8 cellular contexts compared by ENCODE assay signal in the genomic region with DNA sequence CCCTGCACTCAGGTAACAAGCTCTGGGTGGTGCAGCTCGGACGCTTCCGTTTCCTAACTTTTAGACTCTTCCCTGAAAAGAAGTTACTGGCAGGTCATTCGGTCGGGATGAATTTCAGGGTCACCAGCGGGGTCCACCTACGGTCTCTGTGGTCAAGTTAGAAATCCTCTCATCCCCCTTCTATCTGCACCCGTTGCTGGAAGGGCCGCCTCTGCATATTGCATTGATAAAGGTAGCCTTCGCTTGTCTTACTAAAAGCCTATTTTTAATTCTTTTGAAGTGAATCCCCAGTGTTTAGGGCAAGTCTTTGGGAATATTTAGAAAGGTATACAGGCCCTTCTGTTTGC. TPM values are rescaled to one million over a fixed set of nuclear protein-coding genes. Genes with fewer than 3 reads are reported as not detected.
A peak's percentile ranks its signal among the peaks of the same experiment; 100 is the strongest.
DNase-seq lines count a peak whose midpoint lies in the region; ATAC-seq, FAIRE-seq and TF ChIP-seq lines count a peak whose summit lies in the region.

No MANE protein-coding gene starts in this region.

- TF ChIP-seq EP300 in A549 (IDR thresholded peaks at IDR 0.05) = no peak

- H3K4me1 Mint-ChIP-seq in HFFc6 (ENCODE audit: low read depth) (peaks cover 30% of the 10 kb centered on the region), memory B cell (peaks cover 16% of the 10 kb centered on the region)

- TF ChIP-seq CTCF in A549 (IDR thresholded peaks at IDR 0.05) (no peak), HFFc6 (IDR thresholded peaks at IDR 0.05) (no peak), astrocyte of the spinal cord (IDR thresholded peaks at IDR 0.05; ENCODE audit: low read depth, low read length) (no peak)

- 1% methylated on average over 10 of the region's 10 CpGs for WGBS in A549 (ENCODE audit: missing lambda C conversion rate)

- FAIRE-seq in A549 (lab: Jason Lieb, UNC) = no peak

- H3K27me3 Mint-ChIP-seq in HFFc6 (ENCODE audit: insufficient read depth) (peaks cover 1% of the 10 kb centered on the region; the same call in 1 of the 2 replicates), memory B cell (no peaks in the 10 kb centered on the region)

- POLR2A ChIA-PET in A549 (lab: Yijun Ruan, JAX) = no interaction called here

- peaks cover 27% of the 10 kb centered on the region for H3K4me1 ChIP-seq in A549

- in situ Hi-C loops in astrocyte of the spinal cord (cut with HindIII; ENCODE audit: low sequenced_read_pairs) = no loop called here

- TF ChIP-seq RAD21 in A549 (conservative IDR thresholded peaks at IDR 0.05 in 1 of 2, IDR thresholded peaks at IDR 0.05 in 1 of 2) = no peak

- H3K4me3 Mint-ChIP-seq in HFFc6 (peak overlapping the region; percentile 86), memory B cell (peak overlapping the region; percentile 94)

- no peaks in the 10 kb centered on the region; the same call in 1 of the 2 replicates for H3K36me3 Mint-ChIP-seq in HFFc6 (ENCODE audit: low read depth)
- peaks cover 5% of the 10 kb centered on the region for H3K36me3 Mint-ChIP-seq in memory B cell

- peak overlapping the region; percentile 92 for H3K4me2 ChIP-seq in A549

- peak overlapping the region; percentile 70 for H3K4me3 ChIP-seq in A549
- peak overlapping the region; percentile 79 for H3K4me3 ChIP-seq in astrocyte of the spinal cord (ENCODE audit: low read depth, low read length)

- H3K27ac ChIP-seq in A549 = peak overlapping the region; percentile 93 to 97

- DNase-seq in A549 (ENCODE audit: low read depth in 1 of 2, low spot score in 1 of 2) = no peak
- DNase-seq in HFFc6 = no peak
- no peak for DNase-seq in astrocyte of the spinal cord (ENCODE audit: low read depth, low spot score)
- DNase-seq in memory B cell (ENCODE audit: low spot score in 2 of 2) = no peak
- no peak for DNase-seq in NCI-H2171 treated with DMSO at 0.1 percent for 48 hours (lab: John Stamatoyannopoulos, UW)
- DNase-seq in activated effector memory CD4-positive, alpha-beta T cell treated with anti-CD3 and anti-CD28 coated beads, Interleukin-2, amount 50 U/mL, for 16 hours = no peak
- no peak for DNase-seq in SHP77 (lab: John Stamatoyannopoulos, UW)

- H3K9me3 Mint-ChIP-seq in HFFc6 (no peaks in the 10 kb centered on the region), memory B cell (no peaks in the 10 kb centered on the region)

- CTCF ChIA-PET in A549 (lab: Yijun Ruan, JAX) = interaction anchor here (1.4 to 3.3 kb wide), 2 partner anchors 71 to 478 kb away, joined by 4 to 11 read pairs; no protein-coding TSS in a partner anchor

- H3K27ac Mint-ChIP-seq in HFFc6 = peak overlapping the region; percentile 91
- peak overlapping the region; percentile 80 for H3K27ac Mint-ChIP-seq in memory B cell

- ATAC-seq in A549 (no peak), memory B cell (ENCODE audit: low read depth) (no peak), GM21360 (IDR thresholded peaks at IDR 0.05; ENCODE audit: unreplicated experiment) (no peak)

- H3K9me3 ChIP-seq in A549 = no peaks in the 10 kb centered on the region

- no peak for TF ChIP-seq POLR2A in A549 (IDR thresholded peaks at IDR 0.05; ENCODE audit: low read length)

TF ChIP-seq in A549, 52 proteins besides CTCF, POLR2A, EP300 and RAD21:
- no peak for TF ChIP-seq MAFK (IDR thresholded peaks at IDR 0.05; ENCODE audit: partially characterized antibody)
- no peak for TF ChIP-seq ZSCAN20 (CRISPR knock-in tag; IDR thresholded peaks at IDR 0.05)
- no peak for TF ChIP-seq NFE2L2 (conservative IDR thresholded peaks at IDR 0.05; ENCODE audit: low read length)
- no peak for TF ChIP-seq KDM1A (IDR thresholded peaks at IDR 0.05; ENCODE audit: low read depth)
- TF ChIP-seq CBX2 (IDR thresholded peaks at IDR 0.05; ENCODE audit: borderline replicate concordance, low read depth) = no peak
- TF ChIP-seq HEYL (CRISPR knock-in tag; IDR thresholded peaks at IDR 0.05) = no peak
- TF ChIP-seq ZC3H11A (IDR thresholded peaks at IDR 0.05) = no peak
- no peak for TF ChIP-seq JUN (IDR thresholded peaks at IDR 0.05)
- no peak for TF ChIP-seq RNF2 (IDR thresholded peaks at IDR 0.05; ENCODE audit: borderline replicate concordance, low read depth)
- TF ChIP-seq RARB (CRISPR knock-in tag; IDR thresholded peaks at IDR 0.05) = no peak
- TF ChIP-seq NR3C1 (IDR thresholded peaks at IDR 0.05) = no peak
- no peak for TF ChIP-seq FOSL2 (IDR thresholded peaks at IDR 0.05)
- TF ChIP-seq FOSL2 (CRISPR knock-in tag; IDR thresholded peaks at IDR 0.05) = no peak
- TF ChIP-seq TP53 (CRISPR knock-in tag; IDR thresholded peaks at IDR 0.05) = no peak
- TF ChIP-seq SMC3 (IDR thresholded peaks at IDR 0.05) = no peak
- TF ChIP-seq RCOR1 (IDR thresholded peaks at IDR 0.05; ENCODE audit: low read depth, low read length) = no peak
- TF ChIP-seq CEBPB (IDR thresholded peaks at IDR 0.05) = no peak

RNA-seq across cellular contexts. Expression of a gene that starts 0.7 kb away (rescaled TPM):
- polyA plus RNA-seq in A549 (2011; rRNA removed) (129 and 150 TPM in 2 replicates), A549 (2017; fragmentation: RNase III; extraction: RNeasy Plus Mini Kit Qiagen cat#74134 plus additional on column Dnase treatment) (54.8 to 61.0 TPM (median 56.1 TPM) in 3 replicates)
- 41.0 and 50.9 TPM in 2 replicates for polyA plus RNA-seq in A549 (2012; cell fraction: cytosol; rRNA removed)
- 22.7 and 33.0 TPM in 2 replicates for polyA plus RNA-seq in A549 (2012; cell fraction: nucleus; rRNA removed)
- polyA minus RNA-seq in A549 (2011; rRNA and poly(A)+ RNA removed) = 37.6 and 52.7 TPM in 2 replicates
- 10 to 100 TPM; 30.0 to 39.9 (median 36.9) TPM for total RNA-seq in HFFc6 (2021; fragmentation: NEBNext Ultra II Directional; extraction: Animal tissue kit (Norgen Biotek cat#: 25700))

RNA-seq across cellular contexts. Expression of a gene that starts 47.3 kb away (rescaled TPM):
- polyA plus RNA-seq in A549 (2011; rRNA removed) = 0.03 TPM in 1 of 2 replicates, not detected in the other
- polyA plus RNA-seq in A549 (2012; cell fraction: cytosol; rRNA removed) = 0.04 and 0.06 TPM in 2 replicates
- 0.18 and 0.20 TPM in 2 replicates for polyA plus RNA-seq in A549 (2012; cell fraction: nucleus; rRNA removed)
- polyA plus RNA-seq in A549 (2017; fragmentation: RNase III; extraction: RNeasy Plus Mini Kit Qiagen cat#74134 plus additional on column Dnase treatment) = 0.04 TPM in 2 of 3 replicates, not detected in the other
- polyA minus RNA-seq in A549 (2011; rRNA and poly(A)+ RNA removed) = not detected in 2 replicates
- total RNA-seq in HFFc6 (2021; fragmentation: NEBNext Ultra II Directional; extraction: Animal tissue kit (Norgen Biotek cat#: 25700)) = under 1 TPM in 2 of 6 experiments, not detected in 4; 0.09 to 0.10 TPM

RNA-seq across cellular contexts. Expression of a gene that starts 56.1 kb away (rescaled TPM):
- polyA plus RNA-seq in A549 (2011; rRNA removed) = 29.5 and 36.1 TPM in 2 replicates
- 10.7 and 12.4 TPM in 2 replicates for polyA plus RNA-seq in A549 (2012; cell fraction: cytosol; rRNA removed)
- polyA plus RNA-seq in A549 (2012; cell fraction: nucleus; rRNA removed) = 4.1 and 7.4 TPM in 2 replicates
- polyA plus RNA-seq in A549 (2017; fragmentation: RNase III; extraction: RNeasy Plus Mini Kit Qiagen cat#74134 plus additional on column Dnase treatment) = 33.9 to 35.3 TPM (median 34.9 TPM) in 3 replicates
- polyA minus RNA-seq in A549 (2011; rRNA and poly(A)+ RNA removed) = 13.1 and 14.1 TPM in 2 replicates
- total RNA-seq in HFFc6 (2021; fragmentation: NEBNext Ultra II Directional; extraction: Animal tissue kit (Norgen Biotek cat#: 25700)) = 10 to 100 TPM in 5 of 6 experiments, 1 to 10 TPM in 1; 7.6 to 14.2 (median 13.8) TPM

RNA-seq across cellular contexts. Expression of a gene that starts 56.2 kb away (rescaled TPM):
- 30.8 and 43.1 TPM in 2 replicates for polyA plus RNA-seq in A549 (2011; rRNA removed)
- 17.4 and 18.8 TPM in 2 replicates for polyA plus RNA-seq in A549 (2012; cell fraction: cytosol; rRNA removed)
- 9.2 and 13.0 TPM in 2 replicates for polyA plus RNA-seq in A549 (2012; cell fraction: nucleus; rRNA removed)
- 37.4 to 40.0 TPM (median 38.5 TPM) in 3 replicates for polyA plus RNA-seq in A549 (2017; fragmentation: RNase III; extraction: RNeasy Plus Mini Kit Qiagen cat#74134 plus additional on column Dnase treatment)
- polyA minus RNA-seq in A549 (2011; rRNA and poly(A)+ RNA removed) = 6.8 and 7.5 TPM in 2 replicates
- 10 to 100 TPM; 15.2 to 19.8 (median 18.0) TPM for total RNA-seq in HFFc6 (2021; fragmentation: NEBNext Ultra II Directional; extraction: Animal tissue kit (Norgen Biotek cat#: 25700))
